25 cellular contexts compared by ENCODE assay signal in genomic region chr18:67500512-67500911, GRCh38.
"Had no signal": no experiment of that assay in that cellular context is flagged by ENCODE, and none has a peak within 500 bp of the region (broad histone marks: within the 10 kb centered on the region; RNA-seq: fewer than 3 reads in every experiment).

No MANE protein-coding gene starts in this region.

- FAIRE-seq: colon, islet of Langerhans, small intestine, urothelium cell line had no signal

- H3K4me1 Mint-ChIP-seq: memory B cell; natural killer cell; stimulated activated naive B cell treated with anti-CD40 and anti-IgM and Interleukin-4, amounts not matched to agents 10 μg/mL and 1 μg/mL and 100 μg/mL, for 72 hours had no signal

- DNase-seq: dorsolateral prefrontal cortex; effector CD4-positive, alpha-beta T cell; foreskin keratinocyte; heart left ventricle; left cardiac atrium; left lung; natural killer cell; occipital lobe; right lobe of liver; small intestine; stimulated activated CD4-positive, alpha-beta T cell treated with anti-CD3 and anti-CD28 coated beads, Interleukin-15, amount 100 ng/mL, for 24 hours; stimulated activated CD4-positive, alpha-beta T cell treated with anti-CD3 and anti-CD28 coated beads, Interleukin-2, amount 100 ng/mL, for 48 hours; stimulated activated naive B cell treated with anti-CD40 and anti-IgM and Interleukin-4, amounts not matched to agents 10 μg/mL and 1 μg/mL and 100 μg/mL, for 72 hours; upper lobe of left lung had no signal

- H3K79me2 ChIP-seq: hepatocyte, parathyroid adenoma had no signal

- H3K4me2 ChIP-seq: hepatocyte had no signal

- H3K9me3 ChIP-seq: left lung, right lobe of liver, thoracic aorta, tibial nerve, upper lobe of left lung had no signal

- H3K27me3 Mint-ChIP-seq: memory B cell, progenitor cell of endocrine pancreas had no signal

- H3K27me3 ChIP-seq: dorsolateral prefrontal cortex, foreskin keratinocyte, gastroesophageal sphincter, heart left ventricle, hepatocyte, left lung, right lobe of liver, tibial nerve, upper lobe of left lung had no signal

- H3K9ac ChIP-seq: parathyroid adenoma had no signal

- H3K27ac Mint-ChIP-seq: memory B cell; natural killer cell; progenitor cell of endocrine pancreas; stimulated activated naive B cell treated with anti-CD40 and anti-IgM and Interleukin-4, amounts not matched to agents 10 μg/mL and 1 μg/mL and 100 μg/mL, for 72 hours; stimulated activated naive CD8-positive, alpha-beta T cell treated with anti-CD3 and anti-CD28 coated beads, Interleukin-15, Interleukin-2, amounts not matched to agents 100 ng/mL and 50 ng/mL, for 24 hours had no signal

- H3K36me3 Mint-ChIP-seq: memory B cell; natural killer cell; stimulated activated naive B cell treated with anti-CD40 and anti-IgM and Interleukin-4, amounts not matched to agents 10 μg/mL and 1 μg/mL and 100 μg/mL, for 72 hours had no signal

- H3K27ac ChIP-seq: foreskin keratinocyte, gastroesophageal sphincter, heart left ventricle, hepatocyte, left lung, parathyroid adenoma, right lobe of liver, thoracic aorta, tibial nerve, upper lobe of left lung had no signal

- H2AFZ ChIP-seq: hepatocyte, parathyroid adenoma had no signal

- H3K36me3 ChIP-seq: gastroesophageal sphincter, heart left ventricle, left lung, right lobe of liver, thoracic aorta, tibial nerve, upper lobe of left lung had no signal

- H3K4me3 Mint-ChIP-seq: memory B cell; natural killer cell; stimulated activated naive B cell treated with anti-CD40 and anti-IgM and Interleukin-4, amounts not matched to agents 10 μg/mL and 1 μg/mL and 100 μg/mL, for 72 hours; stimulated activated naive CD8-positive, alpha-beta T cell treated with anti-CD3 and anti-CD28 coated beads, Interleukin-15, Interleukin-2, amounts not matched to agents 100 ng/mL and 50 ng/mL, for 24 hours had no signal

- H3K4me1 ChIP-seq: foreskin keratinocyte, gastroesophageal sphincter, heart left ventricle, left lung, parathyroid adenoma, right lobe of liver, tibial nerve, upper lobe of left lung had no signal

- H3K9me3 Mint-ChIP-seq: memory B cell; natural killer cell; stimulated activated naive CD8-positive, alpha-beta T cell treated with anti-CD3 and anti-CD28 coated beads, Interleukin-15, Interleukin-2, amounts not matched to agents 100 ng/mL and 50 ng/mL, for 24 hours had no signal

- H3K4me3 ChIP-seq: dorsolateral prefrontal cortex, gastroesophageal sphincter, heart left ventricle, hepatocyte, left lung, right lobe of liver, thoracic aorta, tibial nerve, upper lobe of left lung had no signal
